14 cellular contexts compared by ENCODE assay signal in the genomic region with DNA sequence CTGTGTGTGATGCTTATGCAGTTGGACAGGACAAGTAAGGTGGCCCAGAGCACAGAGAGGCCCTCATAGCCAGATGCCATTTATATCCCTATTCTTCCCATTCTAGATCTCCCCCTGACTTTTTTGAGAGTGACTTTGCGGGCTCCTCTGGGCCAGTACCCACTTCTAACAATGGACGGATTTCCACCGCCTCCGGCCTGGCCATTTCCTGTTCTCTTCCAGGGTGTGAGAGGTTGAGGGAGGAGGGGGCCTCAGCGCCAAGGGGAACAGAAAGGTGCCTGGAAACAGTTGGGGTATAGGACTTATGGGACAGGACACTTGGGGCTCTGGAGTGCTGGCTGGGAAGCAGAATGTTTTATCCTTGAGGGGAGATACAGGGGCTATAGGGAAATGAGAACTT. TPM values are rescaled to one million over a fixed set of nuclear protein-coding genes. Genes with fewer than 3 reads are reported as not detected.
A peak's percentile ranks its signal among the peaks of the same experiment; 100 is the strongest.
DNase-seq lines count a peak whose midpoint lies in the region; ATAC-seq and TF ChIP-seq lines count a peak whose summit lies in the region.
"Had no signal": no experiment of that assay in that cellular context is flagged by ENCODE, and none has a peak within 500 bp of the region (broad histone marks: within the 10 kb centered on the region; RNA-seq: fewer than 3 reads in every experiment).

No MANE protein-coding gene starts in this region.

- peaks cover 41% of the 10 kb centered on the region for H3K36me3 Mint-ChIP-seq in effector memory CD8-positive, alpha-beta T cell (ENCODE audit: insufficient read depth)
- peaks cover 0 to 33% (median 5%) of the 10 kb centered on the region in 3 donors for H3K36me3 Mint-ChIP-seq in naive thymus-derived CD8-positive, alpha-beta T cell

- H3K4me3 ChIP-seq in left ventricle myocardium inferior (peak overlapping the region; percentile 97), upper lobe of right lung (peak overlapping the region; percentile 99)

- peaks cover 33 to 41% of the 10 kb centered on the region in 2 donors for H3K4me1 Mint-ChIP-seq in effector memory CD8-positive, alpha-beta T cell (ENCODE audit: low read depth in 2 of 2)
- peaks cover 19 to 43% (median 39%) of the 10 kb centered on the region in 4 donors for H3K4me1 Mint-ChIP-seq in naive thymus-derived CD8-positive, alpha-beta T cell

- H3K36me3 ChIP-seq in left ventricle myocardium inferior (peaks cover 45% of the 10 kb centered on the region), upper lobe of right lung (peaks cover 48% of the 10 kb centered on the region)

- H3K9me3 Mint-ChIP-seq in effector memory CD8-positive, alpha-beta T cell = no peaks in the 10 kb centered on the region
- no peaks in the 10 kb centered on the region for H3K9me3 Mint-ChIP-seq in naive thymus-derived CD8-positive, alpha-beta T cell
- H3K9me3 Mint-ChIP-seq: activated naive CD8-positive, alpha-beta T cell treated with anti-CD3 and anti-CD28 coated beads, Interleukin-2, amount 10 ng/mL, durations not matched to agents 7 days and 5 days had no signal

- H3K9me3 ChIP-seq in left ventricle myocardium inferior (replicated peaks) = no peaks in the 10 kb centered on the region
- H3K9me3 ChIP-seq in upper lobe of right lung = no peaks in the 10 kb centered on the region
- H3K9me3 ChIP-seq: tibial artery had no signal

- no peak for ATAC-seq in left ventricle myocardium superior
- no peak for ATAC-seq in effector memory CD8-positive, alpha-beta T cell (replicated peaks)
- ATAC-seq in naive thymus-derived CD8-positive, alpha-beta T cell = no peak
- no peak for ATAC-seq in upper lobe of right lung
- ATAC-seq in stimulated activated naive CD8-positive, alpha-beta T cell treated with anti-CD3 and anti-CD28 coated beads, Interleukin-15, Interleukin-2, amounts not matched to agents 100 U/mL and 50 U/mL, for 24 hours = no peak

- DNase-seq in left ventricle myocardium inferior = peak; percentile 43
- no peak for DNase-seq in left ventricle myocardium superior
- DNase-seq in effector memory CD8-positive, alpha-beta T cell = no peak
- no peak for DNase-seq in naive thymus-derived CD8-positive, alpha-beta T cell
- no peak for DNase-seq in upper lobe of right lung
- DNase-seq in stimulated activated naive CD8-positive, alpha-beta T cell treated with anti-CD3 and anti-CD28 coated beads, Interleukin-15, Interleukin-2, amounts not matched to agents 100 U/mL and 50 U/mL, for 24 hours = no peak
- DNase-seq in NCI-H82 treated with DMSO at 0.1 percent for 48 hours (lab: John Stamatoyannopoulos, UW; ENCODE audit: unreplicated experiment) = no peak
- DNase-seq in effector CD4-positive, alpha-beta T cell = no peak
- DNase-seq: activated CD4-positive, alpha-beta T cell treated with anti-CD3 and anti-CD28 coated beads, Interleukin-2, amount 50 U/mL, for 4 hours; activated naive CD8-positive, alpha-beta T cell treated with anti-CD3 and anti-CD28 coated beads, Interleukin-2, amount 10 ng/mL, durations not matched to agents 7 days and 5 days; NCI-H526 treated with DMSO at 0.1 percent for 48 hours; occipital lobe; stimulated activated CD4-positive, alpha-beta T cell treated with anti-CD3 and anti-CD28 coated beads, Interleukin-4, amount 100 ng/mL, for 4 hours; tibial artery had no signal

- peak overlapping the region; percentile 96 for H3K27ac ChIP-seq in left ventricle myocardium inferior (replicated peaks)
- peak overlapping the region; percentile 93 for H3K27ac ChIP-seq in upper lobe of right lung

- TF ChIP-seq CTCF in left ventricle myocardium inferior (IDR thresholded peaks at IDR 0.05; ENCODE audit: borderline replicate concordance) (no peak), upper lobe of right lung (IDR thresholded peaks at IDR 0.05) (no peak)

- no peaks in the 10 kb centered on the region for H3K27me3 Mint-ChIP-seq in effector memory CD8-positive, alpha-beta T cell
- H3K27me3 Mint-ChIP-seq in naive thymus-derived CD8-positive, alpha-beta T cell = no peaks in the 10 kb centered on the region
- H3K27me3 Mint-ChIP-seq: activated naive CD8-positive, alpha-beta T cell treated with anti-CD3 and anti-CD28 coated beads, Interleukin-2, amount 10 ng/mL, durations not matched to agents 7 days and 5 days had no signal

- peak overlapping the region; percentile 25 to 97 for H3K27ac Mint-ChIP-seq in effector memory CD8-positive, alpha-beta T cell
- H3K27ac Mint-ChIP-seq in naive thymus-derived CD8-positive, alpha-beta T cell = peak overlapping the region in 6 of 10 donors; percentile 25 to 85 (median 42)
- H3K27ac Mint-ChIP-seq: activated naive CD8-positive, alpha-beta T cell treated with anti-CD3 and anti-CD28 coated beads, Interleukin-2, amount 10 ng/mL, durations not matched to agents 7 days and 5 days had no signal

- intact Hi-C loops in left ventricle myocardium inferior (cut with micrococcal nuclease) = no loop called here
- intact Hi-C loops in left ventricle myocardium superior (cut with micrococcal nuclease) = no loop called here
- intact Hi-C loops in upper lobe of right lung (cut with DNase I) = no loop called here

- POLR2A ChIA-PET in naive thymus-derived CD8-positive, alpha-beta T cell (lab: Charles Lee) = interaction anchor here (1.7 kb wide), 1 partner anchor 16 kb away, joined by 6 read pairs; no protein-coding TSS in a partner anchor

- H3K27me3 ChIP-seq in left ventricle myocardium inferior (ENCODE audit: low read depth) = no peaks in the 10 kb centered on the region
- H3K27me3 ChIP-seq in upper lobe of right lung = no peaks in the 10 kb centered on the region
- H3K27me3 ChIP-seq: tibial artery had no signal

- H3K4me3 Mint-ChIP-seq in effector memory CD8-positive, alpha-beta T cell = no peak overlapping the region
- peak overlapping the region in 2 of 10 donors; percentile 20 to 96 for H3K4me3 Mint-ChIP-seq in naive thymus-derived CD8-positive, alpha-beta T cell

- peaks cover 76% of the 10 kb centered on the region for H3K4me1 ChIP-seq in left ventricle myocardium inferior
- H3K4me1 ChIP-seq in upper lobe of right lung = peaks cover 33% of the 10 kb centered on the region

RNA-seq across cellular contexts. Expression of a gene that starts 3.4 kb away (rescaled TPM):
- total RNA-seq in left ventricle myocardium inferior (34.3 TPM), left ventricle myocardium superior (34.9 TPM), upper lobe of right lung (75.4 TPM)
- 10 to 100 TPM; 40.8 to 42.6 TPM for total RNA-seq in naive thymus-derived CD8-positive, alpha-beta T cell
- polyA plus RNA-seq in naive thymus-derived CD8-positive, alpha-beta T cell = 1 to 10 TPM; 2.6 to 6.6 (median 2.8) TPM

RNA-seq across cellular contexts. Expression of a gene that starts 15.2 kb away (rescaled TPM):
- total RNA-seq in left ventricle myocardium inferior = 63.2 TPM
- total RNA-seq in left ventricle myocardium superior = 66.2 TPM
- total RNA-seq in naive thymus-derived CD8-positive, alpha-beta T cell = 10 to 100 TPM; 63.1 to 74.0 TPM
- polyA plus RNA-seq in naive thymus-derived CD8-positive, alpha-beta T cell = 100 to 1,000 TPM; 157 to 179 (median 174) TPM
- total RNA-seq in upper lobe of right lung = 133 TPM

RNA-seq across cellular contexts. Expression of a gene that starts 18.4 kb away (rescaled TPM):
- total RNA-seq in left ventricle myocardium inferior (18.8 TPM), left ventricle myocardium superior (19.4 TPM), upper lobe of right lung (20.3 TPM)
- total RNA-seq in naive thymus-derived CD8-positive, alpha-beta T cell = 10 to 100 TPM; 15.3 to 16.6 TPM
- 10 to 100 TPM; 10.6 to 30.1 (median 18.7) TPM for polyA plus RNA-seq in naive thymus-derived CD8-positive, alpha-beta T cell

RNA-seq across cellular contexts. Expression of a gene that starts 19.0 kb away (rescaled TPM):
- 29.0 TPM for total RNA-seq in left ventricle myocardium inferior
- 31.3 TPM for total RNA-seq in left ventricle myocardium superior
- total RNA-seq in naive thymus-derived CD8-positive, alpha-beta T cell = 100 to 1,000 TPM; 107 to 115 TPM
- 1 to 10 TPM; 6.5 to 8.9 (median 7.6) TPM for polyA plus RNA-seq in naive thymus-derived CD8-positive, alpha-beta T cell
- 65.3 TPM for total RNA-seq in upper lobe of right lung

RNA-seq across cellular contexts. Expression of a gene that starts 33.8 kb away (rescaled TPM):
- total RNA-seq in left ventricle myocardium inferior (0.66 TPM), left ventricle myocardium superior (0.82 TPM), upper lobe of right lung (2.6 TPM)
- not detected for total RNA-seq in naive thymus-derived CD8-positive, alpha-beta T cell
- polyA plus RNA-seq in naive thymus-derived CD8-positive, alpha-beta T cell = not detected
- total RNA-seq: activated naive CD8-positive, alpha-beta T cell treated with anti-CD3 and anti-CD28 coated beads, Interleukin-2, amount 10 ng/mL, durations not matched to agents 7 days and 5 days had no signal
